Comparison of ENCODE assay signal across 11 cellular contexts in genomic region chr2:74778381-74779371, GRCh38. TPM values are rescaled to one million over a fixed set of nuclear protein-coding genes. Genes with fewer than 3 reads are reported as not detected.
DNase-seq lines count a peak whose midpoint lies in the region; ATAC-seq and TF ChIP-seq lines count a peak whose summit lies in the region.
"Had no signal": no experiment of that assay in that cellular context is flagged by ENCODE, and none has a peak within 500 bp of the region (broad histone marks: within the 10 kb centered on the region; RNA-seq: fewer than 3 reads in every experiment).

No MANE protein-coding gene starts in this region.

- H3K79me2 ChIP-seq in GM23338 (replicated peaks; ENCODE audit: insufficient read depth), result no peaks in the 10 kb centered on the region

- peak; percentile 96 for ATAC-seq in GM23338
- no peak for ATAC-seq in HG03378 (IDR thresholded peaks at IDR 0.05; ENCODE audit: unreplicated experiment)
- no peak for ATAC-seq in GM18520 (IDR thresholded peaks at IDR 0.05; ENCODE audit: unreplicated experiment)
- ATAC-seq in activated CD4-positive, CD25-positive, alpha-beta regulatory T cell treated with anti-CD3 and anti-CD28 coated beads, Interleukin-2, amount 50 U/mL, for 24 hours, result no peak
- ATAC-seq: psoas muscle had no signal

- H3K9me2 ChIP-seq in GM23338 (ENCODE audit: insufficient read depth), result no peaks in the 10 kb centered on the region

- peak overlapping the region; percentile 42 for H3K4me3 ChIP-seq in GM23338
- no peak overlapping the region for H3K4me3 ChIP-seq in cardiac fibroblast (replicated peaks in 1 of 2; ENCODE audit: low read depth in 2 of 2, low read length in 2 of 2)
- H3K4me3 ChIP-seq in neuron (ENCODE audit: low read length), result peak overlapping the region; percentile 45
- H3K4me3 ChIP-seq: psoas muscle had no signal

- DNase-seq in GM23338 (ENCODE audit: low spot score) (peak; percentile 91), NCI-H2107 (lab: John Stamatoyannopoulos, UW) (peak; percentile 19), cardiac fibroblast (ENCODE audit: low read depth in 2 of 2) (peak; percentile 22 to 62), T-helper 9 cell (no peak)
- DNase-seq: activated CD8-positive, alpha-beta memory T cell treated with anti-CD3 and anti-CD28 coated beads for 24 hours; psoas muscle had no signal

- H3K36me3 Mint-ChIP-seq in GM23338 (ENCODE audit: low read depth), result no peaks in the 10 kb centered on the region; the same call in 2 of the 3 replicates

- H3K4me1 Mint-ChIP-seq in GM23338, result peaks cover 16% of the 10 kb centered on the region

- no peaks in the 10 kb centered on the region for H3K9me3 Mint-ChIP-seq in GM23338
- H3K9me3 Mint-ChIP-seq: IgD-negative memory B cell had no signal

- no peaks in the 10 kb centered on the region for H3K9me3 ChIP-seq in neuron (ENCODE audit: low read length)
- H3K9me3 ChIP-seq: psoas muscle had no signal

- no peaks in the 10 kb centered on the region for H4K20me1 ChIP-seq in GM23338 (replicated peaks; ENCODE audit: insufficient read depth)

- H3K27ac ChIP-seq in GM23338 (ENCODE audit: low read depth), result no peak overlapping the region
- H3K27ac ChIP-seq: psoas muscle had no signal

- H3K27me3 Mint-ChIP-seq in GM23338 (ENCODE audit: insufficient read depth, low read depth, poor library complexity), result peaks cover 6% of the 10 kb centered on the region
- H3K27me3 Mint-ChIP-seq: IgD-negative memory B cell had no signal

- TF ChIP-seq CTCF in GM23338 (conservative IDR thresholded peaks at IDR 0.05; ENCODE audit: low read depth in 2 of 2) (no peak), cardiac fibroblast (IDR thresholded peaks at IDR 0.05; ENCODE audit: low read depth, low read length) (no peak)

- peak overlapping the region; percentile 63; the same call in 2 of the 3 replicates for H3K4me3 Mint-ChIP-seq in GM23338
- H3K4me3 Mint-ChIP-seq: IgD-negative memory B cell had no signal

- peak overlapping the region; percentile 72 for H3K4me2 ChIP-seq in GM23338

- H3K27ac Mint-ChIP-seq in GM23338, result no peak overlapping the region; the same call in 1 of the 2 replicates
- H3K27ac Mint-ChIP-seq: IgD-negative memory B cell had no signal

- no peaks in the 10 kb centered on the region for H3F3A ChIP-seq in GM23338 (replicated peaks; ENCODE audit: low read depth)

- H3K27me3 ChIP-seq in GM23338 (ENCODE audit: insufficient read depth), result no peaks in the 10 kb centered on the region
- no peaks in the 10 kb centered on the region for H3K27me3 ChIP-seq in neuron (ENCODE audit: insufficient read depth, low read length)

- H3K4me1 ChIP-seq in GM23338 (ENCODE audit: insufficient read depth) (peaks cover 8% of the 10 kb centered on the region), neuron (ENCODE audit: insufficient read depth, low read length) (peaks cover 25% of the 10 kb centered on the region)
- H3K4me1 ChIP-seq: psoas muscle had no signal

- no peaks in the 10 kb centered on the region for H3K36me3 ChIP-seq in GM23338 (ENCODE audit: insufficient read depth)
- H3K36me3 ChIP-seq in neuron (ENCODE audit: insufficient read depth, low read length), result no peaks in the 10 kb centered on the region

- H2AFZ ChIP-seq in GM23338, result peak overlapping the region; percentile 91
- H2AFZ ChIP-seq in neuron (ENCODE audit: low read depth, low read length), result peak overlapping the region; percentile 66

TF ChIP-seq in GM23338, 12 proteins besides CTCF, POLR2A, EP300 and RAD21 (continues in another document):
- TF ChIP-seq ETS1 (IDR thresholded peaks at IDR 0.05) (no peak), POLR2AphosphoS5 (IDR thresholded peaks at IDR 0.05; ENCODE audit: low read depth) (no peak), EZH2 (IDR thresholded peaks at IDR 0.05; ENCODE audit: low read depth, unreplicated experiment) (no peak), ZNF331 (CRISPR knock-in tag; IDR thresholded peaks at IDR 0.05; ENCODE audit: low read depth) (no peak), EZH2phosphoT487 (IDR thresholded peaks at IDR 0.05; ENCODE audit: unreplicated experiment) (no peak), JUNB (IDR thresholded peaks at IDR 0.05; ENCODE audit: unreplicated experiment) (no peak), NANOG (IDR thresholded peaks at IDR 0.05; ENCODE audit: borderline replicate concordance) (no peak)
- TF ChIP-seq, protein P1, sequence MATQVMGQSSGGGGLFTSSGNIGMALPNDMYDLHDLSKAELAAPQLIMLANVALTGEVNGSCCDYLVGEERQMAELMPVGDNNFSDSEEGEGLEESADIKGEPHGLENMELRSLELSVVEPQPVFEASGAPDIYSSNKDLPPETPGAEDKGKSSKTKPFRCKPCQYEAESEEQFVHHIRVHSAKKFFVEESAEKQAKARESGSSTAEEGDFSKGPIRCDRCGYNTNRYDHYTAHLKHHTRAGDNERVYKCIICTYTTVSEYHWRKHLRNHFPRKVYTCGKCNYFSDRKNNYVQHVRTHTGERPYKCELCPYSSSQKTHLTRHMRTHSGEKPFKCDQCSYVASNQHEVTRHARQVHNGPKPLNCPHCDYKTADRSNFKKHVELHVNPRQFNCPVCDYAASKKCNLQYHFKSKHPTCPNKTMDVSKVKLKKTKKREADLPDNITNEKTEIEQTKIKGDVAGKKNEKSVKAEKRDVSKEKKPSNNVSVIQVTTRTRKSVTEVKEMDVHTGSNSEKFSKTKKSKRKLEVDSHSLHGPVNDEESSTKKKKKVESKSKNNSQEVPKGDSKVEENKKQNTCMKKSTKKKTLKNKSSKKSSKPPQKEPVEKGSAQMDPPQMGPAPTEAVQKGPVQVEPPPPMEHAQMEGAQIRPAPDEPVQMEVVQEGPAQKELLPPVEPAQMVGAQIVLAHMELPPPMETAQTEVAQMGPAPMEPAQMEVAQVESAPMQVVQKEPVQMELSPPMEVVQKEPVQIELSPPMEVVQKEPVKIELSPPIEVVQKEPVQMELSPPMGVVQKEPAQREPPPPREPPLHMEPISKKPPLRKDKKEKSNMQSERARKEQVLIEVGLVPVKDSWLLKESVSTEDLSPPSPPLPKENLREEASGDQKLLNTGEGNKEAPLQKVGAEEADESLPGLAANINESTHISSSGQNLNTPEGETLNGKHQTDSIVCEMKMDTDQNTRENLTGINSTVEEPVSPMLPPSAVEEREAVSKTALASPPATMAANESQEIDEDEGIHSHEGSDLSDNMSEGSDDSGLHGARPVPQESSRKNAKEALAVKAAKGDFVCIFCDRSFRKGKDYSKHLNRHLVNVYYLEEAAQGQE (IDR thresholded peaks at IDR 0.05; ENCODE audit: unreplicated experiment), result no peak

RNA-seq across cellular contexts. Expression of gene HK2, which starts 55.3 kb away (rescaled TPM):
- total RNA-seq in GM23338 (2014; rRNA removed; shearing (Covaris generic)), result 54.7 and 56.0 TPM in 2 replicates
- 23.2 and 24.3 TPM in 2 replicates for polyA plus RNA-seq in GM23338 (2016; fragmentation: Nextera tagmentation; extraction: Ambion mirVana)

Comparison
In these comparisons a context has a peak if more than half of its experiments do, and no peak if none do; other contexts are left out.
1. H3K4me3 ChIP-seq: peak in GM23338 (single experiment) and neuron (single experiment); none in cardiac fibroblast (0 of 2).